In the genomic region with DNA sequence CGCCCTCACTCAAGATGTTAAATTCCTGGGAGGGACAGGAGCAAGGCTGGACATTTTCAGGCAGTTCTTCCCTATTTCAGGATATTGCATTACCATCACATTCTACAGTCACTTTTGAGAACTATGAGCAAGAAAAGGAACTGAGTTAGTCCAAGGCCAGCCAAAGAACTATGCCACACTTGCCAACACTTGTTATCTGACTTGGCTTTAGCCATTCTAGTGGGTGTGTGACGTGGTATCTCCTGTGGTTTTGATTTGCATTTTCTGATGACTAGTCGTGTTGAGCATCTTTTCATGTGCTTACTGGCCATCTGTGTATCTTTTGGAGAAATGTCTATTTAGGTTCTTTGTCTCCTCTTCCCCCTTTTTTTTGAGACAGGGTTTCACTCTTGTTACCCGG, we compare ENCODE assay signal across 9 cellular contexts. TPM values are rescaled to one million over a fixed set of nuclear protein-coding genes. Genes with fewer than 3 reads are reported as not detected.
DNase-seq lines count a peak whose midpoint lies in the region; ATAC-seq lines count a peak whose summit lies in the region.
"Had no signal": no experiment of that assay in that cellular context is flagged by ENCODE, and none has a peak within 500 bp of the region (broad histone marks: within the 10 kb centered on the region; RNA-seq: fewer than 3 reads in every experiment).

No MANE protein-coding gene starts in this region.

- H3K27ac Mint-ChIP-seq in natural killer cell treated with Interleukin-12 subunit alpha and Interleukin-12 subunit beta and Interleukin-15 and Interleukin-18, amount 100 ng/mL, for 72 hours, result peak overlapping the region; percentile 49 to 59

- no peaks in the 10 kb centered on the region for H3K9me3 Mint-ChIP-seq in natural killer cell treated with Interleukin-12 subunit alpha and Interleukin-12 subunit beta and Interleukin-15 and Interleukin-18, amount 100 ng/mL, for 72 hours
- H3K9me3 Mint-ChIP-seq: central memory CD8-positive, alpha-beta T cell had no signal

- peaks cover 4% of the 10 kb centered on the region for H3K36me3 Mint-ChIP-seq in natural killer cell treated with Interleukin-12 subunit alpha and Interleukin-12 subunit beta and Interleukin-15 and Interleukin-18, amount 100 ng/mL, for 72 hours

- ATAC-seq in HG03432 (IDR thresholded peaks at IDR 0.05; ENCODE audit: unreplicated experiment), result peak; percentile 55
- ATAC-seq in natural killer cell treated with Interleukin-12 subunit alpha and Interleukin-12 subunit beta and Interleukin-15 and Interleukin-18, amount 100 ng/mL, for 72 hours, result peak; percentile 78 to 95
- ATAC-seq in GM19397 (IDR thresholded peaks at IDR 0.05; ENCODE audit: unreplicated experiment), result no peak

- DNase-seq in SIG-M5 treated with dmso at 0.1 percent for 504 hours (lab: John Stamatoyannopoulos, UW; ENCODE audit: unreplicated experiment) (peak; percentile 43), SIG-M5 (lab: John Stamatoyannopoulos, UW) (no peak), amniotic epithelial cell (ENCODE audit: low read depth) (peak; percentile 96), epidermal melanocyte (ENCODE audit: insufficient read length, low spot score) (no peak), globus pallidus (ENCODE audit: low spot score) (no peak)
- DNase-seq in natural killer cell treated with Interleukin-12 subunit alpha and Interleukin-12 subunit beta and Interleukin-15 and Interleukin-18, amount 100 ng/mL, for 72 hours (ENCODE audit: low spot score), result no peak

- H3K4me3 Mint-ChIP-seq in natural killer cell treated with Interleukin-12 subunit alpha and Interleukin-12 subunit beta and Interleukin-15 and Interleukin-18, amount 100 ng/mL, for 72 hours, result no peak overlapping the region
- H3K4me3 Mint-ChIP-seq: central memory CD8-positive, alpha-beta T cell had no signal

- H3K27me3 Mint-ChIP-seq in natural killer cell treated with Interleukin-12 subunit alpha and Interleukin-12 subunit beta and Interleukin-15 and Interleukin-18, amount 100 ng/mL, for 72 hours, result no peaks in the 10 kb centered on the region
- H3K27me3 Mint-ChIP-seq: central memory CD8-positive, alpha-beta T cell had no signal

- peaks cover 62 to 67% of the 10 kb centered on the region in 2 donors for H3K4me1 Mint-ChIP-seq in natural killer cell treated with Interleukin-12 subunit alpha and Interleukin-12 subunit beta and Interleukin-15 and Interleukin-18, amount 100 ng/mL, for 72 hours (ENCODE audit: low read depth in 2 of 2)

RNA-seq across cellular contexts. Expression of a gene that starts 12.0 kb away (rescaled TPM):
- total RNA-seq in natural killer cell treated with Interleukin-12 subunit alpha and Interleukin-12 subunit beta and Interleukin-15 and Interleukin-18, amount 100 ng/mL, for 72 hours, result 10 to 100 TPM; 62.1 to 68.6 TPM

Comparison
In these comparisons a context has a peak if more than half of its experiments do, and no peak if none do; other contexts are left out.
1. DNase-seq: peak in SIG-M5 treated with dmso at 0.1 percent for 504 hours (single experiment) and amniotic epithelial cell (single experiment); none in SIG-M5 (single experiment), natural killer cell treated with Interleukin-12 subunit alpha and Interleukin-12 subunit beta and Interleukin-15 and Interleukin-18, amount 100 ng/mL, for 72 hours (single experiment), epidermal melanocyte (single experiment) and globus pallidus (single experiment).